12 cellular contexts compared by ENCODE assay signal in genomic region chr3:179967622-179968021, GRCh38.
DNase-seq lines count a peak whose midpoint lies in the region; ATAC-seq and TF ChIP-seq lines count a peak whose summit lies in the region.
"Had no signal": no experiment of that assay in that cellular context is flagged by ENCODE, and none has a peak within 500 bp of the region (broad histone marks: within the 10 kb centered on the region; RNA-seq: fewer than 3 reads in every experiment).

No MANE protein-coding gene starts in this region.

- TF ChIP-seq CTCF in PC-3 (conservative IDR thresholded peaks at IDR 0.05; ENCODE audit: low read depth, low read length): no peak

- no peaks in the 10 kb centered on the region for H3K9me3 ChIP-seq in PC-3 (ENCODE audit: low read length)
- H3K9me3 ChIP-seq in naive thymus-derived CD4-positive, alpha-beta T cell (ENCODE audit: control insufficient read depth in 2 of 3, low read length in 3 of 3): no peaks in the 10 kb centered on the region
- H3K9me3 ChIP-seq: colonic mucosa had no signal

- H3K4me2 ChIP-seq in PC-3 (ENCODE audit: low read length): no peak overlapping the region

- DNase-seq in GM03348 (ENCODE audit: low spot score) (peak; percentile 19), NCI-H526 treated with DMSO at 0.1 percent for 48 hours (lab: John Stamatoyannopoulos, UW) (peak; percentile 72), PC-3 (no peak), GM19240 (ENCODE audit: insufficient read length, low spot score) (no peak)
- no peak for DNase-seq in naive thymus-derived CD4-positive, alpha-beta T cell
- DNase-seq: activated B cell treated with CpG ODN at 0.5 μM for 24 hours, colonic mucosa, COR-L47 had no signal

- H3K9me3 Mint-ChIP-seq in naive thymus-derived CD4-positive, alpha-beta T cell: peaks cover 0 to 1% (median 0%) of the 10 kb centered on the region in 11 donors
- H3K9me3 Mint-ChIP-seq: activated B cell treated with CpG ODN at 0.5 μM for 24 hours had no signal

- no TSS peak for BruUV-seq in PC-3 (replicated peaks; lab: Mats Ljungman, UMichigan)

- CTCF ChIA-PET in PC-3 (lab: Charles Lee): no interaction called here
- CTCF ChIA-PET in naive thymus-derived CD4-positive, alpha-beta T cell (lab: Charles Lee): no interaction called here

- no peak overlapping the region for H3K4me3 Mint-ChIP-seq in naive thymus-derived CD4-positive, alpha-beta T cell
- H3K4me3 Mint-ChIP-seq: activated B cell treated with CpG ODN at 0.5 μM for 24 hours had no signal

- H3K4me3 ChIP-seq in PC-3 (ENCODE audit: low read length): no peak overlapping the region
- H3K4me3 ChIP-seq in naive thymus-derived CD4-positive, alpha-beta T cell (ENCODE audit: low read length): no peak overlapping the region
- H3K4me3 ChIP-seq: colonic mucosa had no signal

- H3K36me3 ChIP-seq in PC-3 (ENCODE audit: low read depth, low read length): no peaks in the 10 kb centered on the region
- H3K36me3 ChIP-seq in naive thymus-derived CD4-positive, alpha-beta T cell (ENCODE audit: control insufficient read depth in 2 of 3, insufficient read depth in 3 of 3, low read length in 3 of 3): no peaks in the 10 kb centered on the region
- H3K36me3 ChIP-seq: colonic mucosa had no signal

- H3K9me2 ChIP-seq in PC-3 (replicated peaks; ENCODE audit: low read length): no peaks in the 10 kb centered on the region

- H3K79me2 ChIP-seq in PC-3 (ENCODE audit: low read length): no peaks in the 10 kb centered on the region

- H3K4me1 Mint-ChIP-seq in naive thymus-derived CD4-positive, alpha-beta T cell: no peaks in the 10 kb centered on the region
- H3K4me1 Mint-ChIP-seq: activated B cell treated with CpG ODN at 0.5 μM for 24 hours had no signal

- no peaks in the 10 kb centered on the region for H4K20me1 ChIP-seq in PC-3 (ENCODE audit: low read length)

- no peak overlapping the region for H2AFZ ChIP-seq in PC-3 (ENCODE audit: low read length)

- POLR2A ChIA-PET in PC-3 (lab: Charles Lee; ENCODE audit: unreplicated experiment): interaction anchor here (0.8 kb wide), 1 partner anchor 36 kb away, joined by 8 read pairs; no protein-coding TSS in a partner anchor
- POLR2A ChIA-PET in naive thymus-derived CD4-positive, alpha-beta T cell (lab: Charles Lee): no interaction called here

- H3K36me3 Mint-ChIP-seq in naive thymus-derived CD4-positive, alpha-beta T cell: no peaks in the 10 kb centered on the region

- H3K27ac ChIP-seq in PC-3 (ENCODE audit: low read length): no peak overlapping the region
- no peak overlapping the region for H3K27ac ChIP-seq in naive thymus-derived CD4-positive, alpha-beta T cell (ENCODE audit: low read depth, low read length)
- H3K27ac ChIP-seq: colonic mucosa had no signal

- H3K27me3 Mint-ChIP-seq in naive thymus-derived CD4-positive, alpha-beta T cell: peaks cover 0 to 27% (median 6%) of the 10 kb centered on the region in 5 donors

- intact Hi-C loops in PC-3 (cut with micrococcal nuclease): no loop called here
- intact Hi-C loops in naive thymus-derived CD4-positive, alpha-beta T cell (cut with micrococcal nuclease): no loop called here

- no peaks in the 10 kb centered on the region for H3F3A ChIP-seq in PC-3 (ENCODE audit: low read length, unreplicated experiment)

- peak; percentile 87 for ATAC-seq in GM19397 (IDR thresholded peaks at IDR 0.05; ENCODE audit: unreplicated experiment)
- ATAC-seq in HG02973 (IDR thresholded peaks at IDR 0.05; ENCODE audit: unreplicated experiment): peak; percentile 92
- no peak for ATAC-seq in PC-3
- no peak for ATAC-seq in activated CD4-positive, CD25-positive, alpha-beta regulatory T cell treated with anti-CD3 and anti-CD28 coated beads, Interleukin-2, amount 50 U/mL, for 24 hours
- no peak for ATAC-seq in naive thymus-derived CD4-positive, alpha-beta T cell
- ATAC-seq: sciatic nerve had no signal

- no peak overlapping the region for H3K27ac Mint-ChIP-seq in naive thymus-derived CD4-positive, alpha-beta T cell
- H3K27ac Mint-ChIP-seq: activated B cell treated with CpG ODN at 0.5 μM for 24 hours had no signal

- H3K4me1 ChIP-seq in PC-3 (ENCODE audit: insufficient read depth, low read length): peaks cover 19% of the 10 kb centered on the region
- no peaks in the 10 kb centered on the region for H3K4me1 ChIP-seq in naive thymus-derived CD4-positive, alpha-beta T cell (ENCODE audit: control insufficient read depth in 2 of 2, insufficient read depth in 2 of 2, low read length in 2 of 2)
- H3K4me1 ChIP-seq: colonic mucosa had no signal

- H3K9ac ChIP-seq in PC-3 (ENCODE audit: low read length): no peak overlapping the region

- H3K27me3 ChIP-seq in PC-3 (ENCODE audit: low read length): no peaks in the 10 kb centered on the region
- H3K27me3 ChIP-seq in naive thymus-derived CD4-positive, alpha-beta T cell (ENCODE audit: control insufficient read depth in 2 of 2, insufficient read depth in 2 of 2, low read length in 2 of 2): no peaks in the 10 kb centered on the region
- H3K27me3 ChIP-seq: colonic mucosa had no signal

Comparison
In these comparisons a context has a peak if more than half of its experiments do, and no peak if none do; other contexts are left out.
1. DNase-seq: peak in GM03348 (single experiment) and NCI-H526 treated with DMSO at 0.1 percent for 48 hours (single experiment); none in PC-3 (single experiment), naive thymus-derived CD4-positive, alpha-beta T cell (0 of 9) and GM19240 (single experiment).
2. ATAC-seq: peak in GM19397 (single experiment) and HG02973 (single experiment); none in PC-3 (single experiment), activated CD4-positive, CD25-positive, alpha-beta regulatory T cell treated with anti-CD3 and anti-CD28 coated beads, Interleukin-2, amount 50 U/mL, for 24 hours (0 of 2) and naive thymus-derived CD4-positive, alpha-beta T cell (single experiment).